8 cellular contexts compared by ENCODE assay signal in the genomic region with DNA sequence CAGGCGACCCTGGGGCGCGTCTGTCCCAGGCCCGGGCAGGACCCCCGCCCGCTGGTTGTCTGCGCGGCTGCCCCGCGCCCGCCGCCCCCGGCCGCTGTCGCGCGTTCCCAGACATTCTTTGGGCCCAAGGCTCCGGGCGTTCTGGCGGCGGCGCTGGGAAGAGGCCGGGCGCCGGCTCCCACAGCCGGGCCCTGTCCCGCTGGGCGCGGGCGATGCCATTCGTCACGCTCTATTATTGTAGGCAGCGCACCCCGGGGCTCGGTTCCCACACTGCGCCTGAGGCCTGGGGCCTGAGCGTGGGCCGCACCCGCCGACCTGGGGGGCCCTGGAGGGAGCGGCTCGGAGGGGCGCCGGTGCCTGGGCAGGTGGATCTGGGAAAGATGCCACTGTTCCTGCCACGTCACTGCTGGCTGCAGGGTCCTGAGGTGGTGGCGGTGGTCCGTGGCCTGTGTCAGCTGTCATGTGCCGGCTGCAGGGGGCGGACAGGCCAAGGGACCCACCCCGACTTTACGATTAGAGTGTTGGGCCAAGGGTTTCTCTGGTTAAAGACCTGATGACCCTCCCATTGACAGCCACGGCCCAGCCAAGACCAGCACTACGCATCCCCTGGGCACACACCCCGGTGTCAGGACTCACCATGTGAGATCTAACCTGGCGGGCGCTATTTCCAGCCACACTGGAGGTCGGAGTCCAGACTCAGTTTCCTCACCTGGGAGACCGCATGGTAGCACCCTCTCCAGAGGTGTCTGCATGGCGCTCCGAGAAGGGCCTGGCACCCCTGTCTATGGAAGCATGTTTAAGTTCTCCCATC. TPM values are rescaled to one million over a fixed set of nuclear protein-coding genes. Genes with fewer than 3 reads are reported as not detected.
DNase-seq lines count a peak whose midpoint lies in the region; ATAC-seq and TF ChIP-seq lines count a peak whose summit lies in the region.
"Had no signal": no experiment of that assay in that cellular context is flagged by ENCODE, and none has a peak within 500 bp of the region (broad histone marks: within the 10 kb centered on the region; RNA-seq: fewer than 3 reads in every experiment).

No MANE protein-coding gene starts in this region.

- peak overlapping the region in 6 of 8 donors; percentile 53 to 81 (median 70) for H3K27ac ChIP-seq in spleen
- H3K27ac ChIP-seq: PC-9 had no signal

- H3K4me3 ChIP-seq in adipocyte (ENCODE audit: low read length) (no peak overlapping the region), spleen (peak overlapping the region in 6 of 8 donors; percentile 13 to 64 (median 28))
- H3K4me3 ChIP-seq: PC-9 had no signal

- H3K27me3 Mint-ChIP-seq in activated CD4-positive, alpha-beta T cell treated with anti-CD3 and anti-CD28 coated beads, Interleukin-2, amount 10 ng/mL, durations not matched to agents 7 days and 5 days: peaks cover 34% of the 10 kb centered on the region

- H3K36me3 ChIP-seq in adipocyte (ENCODE audit: control insufficient read depth, insufficient read depth, low read length, severe bottlenecking): no peaks in the 10 kb centered on the region
- no peaks in the 10 kb centered on the region for H3K36me3 ChIP-seq in spleen

- no peaks in the 10 kb centered on the region for H3K36me3 Mint-ChIP-seq in activated CD4-positive, alpha-beta T cell treated with anti-CD3 and anti-CD28 coated beads, Interleukin-2, amount 10 ng/mL, durations not matched to agents 7 days and 5 days (ENCODE audit: low read depth)

- peaks cover 16% of the 10 kb centered on the region for H3K9me3 ChIP-seq in adipocyte (ENCODE audit: control insufficient read depth, low read length)
- H3K9me3 ChIP-seq in spleen: peaks cover 0 to 16% (median 8%) of the 10 kb centered on the region in 8 donors

- H3K4me3 Mint-ChIP-seq in activated CD4-positive, alpha-beta T cell treated with anti-CD3 and anti-CD28 coated beads, Interleukin-2, amount 10 ng/mL, durations not matched to agents 7 days and 5 days: no peak overlapping the region

- peaks cover 8% of the 10 kb centered on the region for H3K4me1 Mint-ChIP-seq in activated CD4-positive, alpha-beta T cell treated with anti-CD3 and anti-CD28 coated beads, Interleukin-2, amount 10 ng/mL, durations not matched to agents 7 days and 5 days

- DNase-seq in GM03348 (ENCODE audit: low spot score) (peak; percentile 70), adipocyte (ENCODE audit: low read depth) (peak; percentile 44), islet precursor cell (peak; percentile 57), spleen (peak; percentile 71)
- DNase-seq in activated CD4-positive, alpha-beta T cell treated with anti-CD3 and anti-CD28 coated beads, Interleukin-2, amount 10 ng/mL, durations not matched to agents 7 days and 5 days: no peak
- DNase-seq: PC-9 had no signal

- peak overlapping the region; percentile 21 for H3K9ac ChIP-seq in adipocyte (ENCODE audit: low read length)

- CTCF ChIA-PET in activated CD4-positive, alpha-beta T cell treated with anti-CD3 and anti-CD28 coated beads, Interleukin-2, amount 10 ng/mL, durations not matched to agents 7 days and 5 days (lab: Charles Lee): no interaction called here

- TF ChIP-seq POLR2A in spleen (IDR thresholded peaks at IDR 0.05): no peak

- H3K27me3 ChIP-seq in adipocyte (replicated peaks; ENCODE audit: control insufficient read depth, insufficient read depth, low read length): no peaks in the 10 kb centered on the region
- H3K27me3 ChIP-seq in spleen (replicated peaks in 1 of 7): peaks cover 0 to 61% (median 20%) of the 10 kb centered on the region in 7 donors

- POLR2A ChIA-PET in activated CD4-positive, alpha-beta T cell treated with anti-CD3 and anti-CD28 coated beads, Interleukin-2, amount 10 ng/mL, durations not matched to agents 7 days and 5 days (lab: Charles Lee): no interaction called here

- no peak for TF ChIP-seq CTCF in spleen (IDR thresholded peaks at IDR 0.05 in 8 of 11, conservative IDR thresholded peaks at IDR 0.05 in 3 of 11)

- 41 to 74% (median 50%) methylated on average over 30 to 60 of the region's 60 CpGs for WGBS in spleen, 5 donors

- H3K4me1 ChIP-seq in adipocyte (ENCODE audit: control insufficient read depth, insufficient read depth, low read length) (no peaks in the 10 kb centered on the region), spleen (peaks cover 7 to 51% (median 35%) of the 10 kb centered on the region in 6 donors)

- ATAC-seq in HG02571 (IDR thresholded peaks at IDR 0.05; ENCODE audit: unreplicated experiment) (no peak), GM19328 (IDR thresholded peaks at IDR 0.05; ENCODE audit: unreplicated experiment) (no peak)

- intact Hi-C loops in spleen (cut with DNase I; ENCODE audit: low total_unique reads): no loop called here

- no peak overlapping the region for H3K27ac Mint-ChIP-seq in activated CD4-positive, alpha-beta T cell treated with anti-CD3 and anti-CD28 coated beads, Interleukin-2, amount 10 ng/mL, durations not matched to agents 7 days and 5 days

- peaks cover 4% of the 10 kb centered on the region for H3K9me3 Mint-ChIP-seq in activated CD4-positive, alpha-beta T cell treated with anti-CD3 and anti-CD28 coated beads, Interleukin-2, amount 10 ng/mL, durations not matched to agents 7 days and 5 days

RNA-seq across cellular contexts. Expression of gene ADARB1, which starts 55.1 kb away (rescaled TPM):
- total RNA-seq in spleen: 10 to 100 TPM; 26.0 to 50.8 (median 34.7) TPM
- polyA plus RNA-seq in spleen: 10 to 100 TPM in 2 of 3 donors, 1 to 10 TPM in 1; 9.1 to 16.9 (median 13.9) TPM
- 10 to 100 TPM; 43.3 to 45.4 TPM for total RNA-seq in activated CD4-positive, alpha-beta T cell treated with anti-CD3 and anti-CD28 coated beads, Interleukin-2, amount 10 ng/mL, durations not matched to agents 7 days and 5 days
